ENCODE assay signal across 9 cellular contexts in the genomic region with DNA sequence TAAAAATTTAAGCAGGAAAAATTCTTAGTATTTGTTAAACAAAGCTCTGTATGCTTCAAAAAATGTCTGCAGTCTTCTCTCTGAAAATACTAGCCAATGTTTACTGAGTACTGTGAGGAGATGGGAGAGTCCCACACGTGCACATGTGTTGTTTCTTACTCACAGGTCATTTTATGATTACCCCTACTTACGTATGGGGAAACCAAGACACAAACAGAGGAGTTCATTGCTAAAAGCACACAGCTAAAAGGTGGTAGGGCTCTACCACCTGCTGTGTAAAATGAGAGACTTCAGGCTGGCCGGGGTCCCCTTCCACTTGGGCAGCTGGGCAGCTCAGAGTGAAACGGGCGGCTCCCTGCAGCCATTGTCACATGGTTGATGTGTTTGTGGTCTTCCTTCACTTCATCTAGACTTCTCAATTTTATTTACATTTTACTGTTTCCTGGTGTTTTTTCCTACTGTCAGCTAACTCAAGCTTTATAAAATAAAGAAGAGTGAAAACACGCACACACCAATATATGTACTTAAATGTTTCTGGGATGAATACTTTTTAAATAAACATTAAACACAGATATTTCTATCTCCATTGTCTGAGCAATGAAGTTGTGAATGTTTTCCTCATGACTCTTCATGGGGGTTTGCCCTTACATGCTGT.
DNase-seq lines count a peak whose midpoint lies in the region; TF ChIP-seq lines count a peak whose summit lies in the region.
"Had no signal": no experiment of that assay in that cellular context is flagged by ENCODE, and none has a peak within 500 bp of the region (broad histone marks: within the 10 kb centered on the region; RNA-seq: fewer than 3 reads in every experiment).

No MANE protein-coding gene starts in this region.

- no peak overlapping the region for H3K56ac ChIP-seq in H9 (ENCODE audit: insufficient read length, low read depth, low read length)

- H3K36me3 Mint-ChIP-seq in H9 (ENCODE audit: insufficient read depth in 1 of 3, low read depth in 3 of 3) (peaks cover 0 to 5% (median 0%) of the 10 kb centered on the region in 3 experiments; a peak in 2 of 7 replicates), progenitor cell of endocrine pancreas (ENCODE audit: insufficient read depth) (peaks cover 28% of the 10 kb centered on the region)

- no peak overlapping the region for H2BK120ac ChIP-seq in H9 (ENCODE audit: low read depth, low read length, poor library complexity, severe bottlenecking)

- CTCF ChIA-PET in OCI-LY7 (lab: Charles Lee; ENCODE audit: unreplicated experiment) = interaction anchor here (0.6 kb wide), 1 partner anchor 79 kb away, joined by 3 read pairs; no protein-coding TSS in a partner anchor

- H2AFZ ChIP-seq in OCI-LY7 (ENCODE audit: low read length) (peak overlapping the region; percentile 52; the same call in 1 of the 2 replicates), H9 (ENCODE audit: low read length) (no peak overlapping the region)

- in situ Hi-C loops in GM13977 (cut with MboI; ENCODE audit: low pct_unique_long_range_greater_than_20kb, low sequenced_read_pairs, unreplicated experiment) = loop anchor here (10.0 kb wide), 1 partner anchor 63 kb away; no protein-coding TSS in a partner anchor

- H4K91ac ChIP-seq in H9 (ENCODE audit: insufficient read length, low read depth, low read length) = no peak overlapping the region

- H3K18ac ChIP-seq in H9 (ENCODE audit: insufficient read length, low read depth, low read length) = no peak overlapping the region

- intact Hi-C loops in OCI-LY7 (cut with micrococcal nuclease; ENCODE audit: unreplicated experiment) = loop anchor here (5.0 kb wide), 1 partner anchor 151 kb away; no protein-coding TSS in a partner anchor

- no peak overlapping the region for H2BK12ac ChIP-seq in H9 (ENCODE audit: insufficient read length, low read depth, low read length)

- H3K4me1 Mint-ChIP-seq in H9 = peaks cover 26 to 33% of the 10 kb centered on the region in 2 experiments
- H3K4me1 Mint-ChIP-seq in progenitor cell of endocrine pancreas (ENCODE audit: low read depth) = peaks cover 12% of the 10 kb centered on the region

- no peak overlapping the region for H2BK5ac ChIP-seq in H9 (ENCODE audit: insufficient read length, low read length)

- DNase-seq in EL = peak; percentile 15
- DNase-seq in OCI-LY7 (ENCODE audit: low spot score) = no peak
- no peak for DNase-seq in effector memory CD4-positive, alpha-beta T cell
- peak; percentile 78 for DNase-seq in smooth muscle cell of the brain vasculature (ENCODE audit: low read depth, low spot score)
- DNase-seq in GM13977 (ENCODE audit: low spot score) = no peak
- DNase-seq in H9 = no peak
- no peak for DNase-seq in progenitor cell of endocrine pancreas (ENCODE audit: low spot score, unreplicated experiment)
- DNase-seq in stimulated activated naive CD4-positive, alpha-beta T cell treated with Interleukin-2 at 50 U/mL for 16 hours (lab: John Stamatoyannopoulos, UW) = no peak
- DNase-seq: NCI-H1436 had no signal

- no peak overlapping the region for H3K4me3 Mint-ChIP-seq in H9
- no peak overlapping the region for H3K4me3 Mint-ChIP-seq in progenitor cell of endocrine pancreas (ENCODE audit: low read depth)

- no peak overlapping the region for H3K14ac ChIP-seq in H9 (ENCODE audit: insufficient read depth, low read length)

- H3K4me1 ChIP-seq in OCI-LY7 (ENCODE audit: insufficient read depth, low read length, poor library complexity, severe bottlenecking) (peaks cover 60% of the 10 kb centered on the region), H9 (ENCODE audit: insufficient read depth, low read length) (peaks cover 2% of the 10 kb centered on the region; the same call in 1 of the 2 replicates)
- H3K4me1 ChIP-seq in effector memory CD4-positive, alpha-beta T cell (ENCODE audit: control insufficient read depth, insufficient read depth, low read length, poor library complexity, severe bottlenecking) = peaks cover 82% of the 10 kb centered on the region

- H3K9me3 ChIP-seq in OCI-LY7 (ENCODE audit: low read length) (no peaks in the 10 kb centered on the region), H9 (ENCODE audit: control insufficient read depth, low read depth, low read length) (no peaks in the 10 kb centered on the region)
- H3K9me3 ChIP-seq in effector memory CD4-positive, alpha-beta T cell (ENCODE audit: control insufficient read depth, low read length) = no peaks in the 10 kb centered on the region

- H2AK5ac ChIP-seq in H9 (ENCODE audit: insufficient read length, low read length) = no peak overlapping the region

- no peaks in the 10 kb centered on the region for H3K9me2 ChIP-seq in OCI-LY7 (ENCODE audit: insufficient read depth, low read length)

- H4K8ac ChIP-seq in H9 (replicated peaks; ENCODE audit: insufficient read length, low read depth, low read length) = no peak overlapping the region

- H3K23ac ChIP-seq in H9 (ENCODE audit: insufficient read length, low read depth, low read length) = no peak overlapping the region

- no peaks in the 10 kb centered on the region for H3K79me2 ChIP-seq in OCI-LY7 (ENCODE audit: insufficient read depth, low read depth, low read length)
- no peaks in the 10 kb centered on the region for H3K79me2 ChIP-seq in H9 (ENCODE audit: insufficient read depth, low read length)

- TF ChIP-seq CTCF in OCI-LY7 (conservative IDR thresholded peaks at IDR 0.05; ENCODE audit: low read length) = no peak
- no peak for TF ChIP-seq CTCF in GM13977 (IDR thresholded peaks at IDR 0.05; ENCODE audit: extremely low read depth, insufficient read depth, missing control alignments)
- no peak for TF ChIP-seq CTCF in H9 (conservative IDR thresholded peaks at IDR 0.05)
- TF ChIP-seq CTCF in progenitor cell of endocrine pancreas (IDR thresholded peaks at IDR 0.05; ENCODE audit: unreplicated experiment) = no peak

- H2BK20ac ChIP-seq in H9 (ENCODE audit: low read depth, low read length, poor library complexity, severe bottlenecking) = no peak overlapping the region

- no peak overlapping the region for H3K9ac ChIP-seq in H9 (ENCODE audit: extremely low read depth, insufficient read length, low read length)

- H3K27ac Mint-ChIP-seq in H9 (no peak overlapping the region), progenitor cell of endocrine pancreas (no peak overlapping the region)

- no peak overlapping the region for H4K5ac ChIP-seq in H9 (ENCODE audit: insufficient read length, low read depth, low read length)

- POLR2A ChIA-PET in OCI-LY7 (lab: Charles Lee) = interaction anchor here (1.5 kb wide), 1 partner anchor 10 kb away, joined by 3 read pairs; no protein-coding TSS in a partner anchor

- no peaks in the 10 kb centered on the region for H3K23me2 ChIP-seq in H9 (ENCODE audit: insufficient read length, low read depth, low read length, poor library complexity, severe bottlenecking)

- H4K20me1 ChIP-seq in OCI-LY7 (ENCODE audit: insufficient read depth, low read length) (no peaks in the 10 kb centered on the region), H9 (ENCODE audit: control insufficient read depth, insufficient read depth, insufficient read length) (no peaks in the 10 kb centered on the region)

- H3K27me3 Mint-ChIP-seq in H9 (ENCODE audit: low read depth) = peaks cover 4% of the 10 kb centered on the region
- H3K27me3 Mint-ChIP-seq in progenitor cell of endocrine pancreas = no peaks in the 10 kb centered on the region

- no peaks in the 10 kb centered on the region for H3K27me3 ChIP-seq in effector memory CD4-positive, alpha-beta T cell (replicated peaks; ENCODE audit: control insufficient read depth, insufficient read depth, low read length, poor library complexity, severe bottlenecking)
- no peaks in the 10 kb centered on the region for H3K27me3 ChIP-seq in H9 (ENCODE audit: insufficient read depth, low read length)

- no peak overlapping the region for H2BK15ac ChIP-seq in H9 (ENCODE audit: low read depth, low read length)

- no CpG with 5 or more reads among the region's 6 CpGs for WGBS in H9 (ENCODE audit: extremely low coverage, insufficient read length, low lambda C conversion rate)

- no peak overlapping the region for H3K4ac ChIP-seq in H9 (ENCODE audit: low read depth, low read length)

- BruUV-seq in OCI-LY7 (replicated peaks; lab: Mats Ljungman, UMichigan) = no TSS peak

- H3K4me2 ChIP-seq in OCI-LY7 (ENCODE audit: low read length) (peak overlapping the region; percentile 72), H9 (ENCODE audit: insufficient read depth, insufficient read length, low read length) (no peak overlapping the region)

- no peaks in the 10 kb centered on the region for H3K79me1 ChIP-seq in H9 (ENCODE audit: insufficient read depth, low read depth, low read length, poor library complexity, severe bottlenecking)

- H3K27ac ChIP-seq in OCI-LY7 (ENCODE audit: low read depth, low read length, poor library complexity, severe bottlenecking) (peak overlapping the region; percentile 96), H9 (ENCODE audit: insufficient read length, low read depth, low read length) (no peak overlapping the region)
- peak overlapping the region; percentile 93 for H3K27ac ChIP-seq in effector memory CD4-positive, alpha-beta T cell (ENCODE audit: insufficient read depth, low read length, poor library complexity, severe bottlenecking)

- peak overlapping the region; percentile 8 for H3K4me3 ChIP-seq in OCI-LY7 (ENCODE audit: low read depth, low read length, poor library complexity, severe bottlenecking)
- peak overlapping the region; percentile 3 for H3K4me3 ChIP-seq in effector memory CD4-positive, alpha-beta T cell (ENCODE audit: insufficient read depth, low read depth, low read length, poor library complexity, severe bottlenecking)

- no peak overlapping the region for H3T11ph ChIP-seq in H9 (ENCODE audit: low read length)

- peaks cover 28% of the 10 kb centered on the region for H3K36me3 ChIP-seq in OCI-LY7 (ENCODE audit: insufficient read depth, low read length)
- peaks cover 5% of the 10 kb centered on the region for H3K36me3 ChIP-seq in effector memory CD4-positive, alpha-beta T cell (ENCODE audit: control insufficient read depth, insufficient read depth, low read length)

- no peaks in the 10 kb centered on the region for H3K9me3 Mint-ChIP-seq in H9
- no peaks in the 10 kb centered on the region for H3K9me3 Mint-ChIP-seq in progenitor cell of endocrine pancreas (ENCODE audit: low read depth)

Comparison
In these comparisons a context has a peak if more than half of its experiments do, and no peak if none do; other contexts are left out.
1. DNase-seq: peak in EL (single experiment) and smooth muscle cell of the brain vasculature (single experiment); none in OCI-LY7 (single experiment), effector memory CD4-positive, alpha-beta T cell (0 of 3), GM13977 (single experiment), H9 (single experiment), progenitor cell of endocrine pancreas (single experiment) and stimulated activated naive CD4-positive, alpha-beta T cell treated with Interleukin-2 at 50 U/mL for 16 hours (single experiment).